Comparison of ENCODE assay signal across 21 cellular contexts in the genomic region with DNA sequence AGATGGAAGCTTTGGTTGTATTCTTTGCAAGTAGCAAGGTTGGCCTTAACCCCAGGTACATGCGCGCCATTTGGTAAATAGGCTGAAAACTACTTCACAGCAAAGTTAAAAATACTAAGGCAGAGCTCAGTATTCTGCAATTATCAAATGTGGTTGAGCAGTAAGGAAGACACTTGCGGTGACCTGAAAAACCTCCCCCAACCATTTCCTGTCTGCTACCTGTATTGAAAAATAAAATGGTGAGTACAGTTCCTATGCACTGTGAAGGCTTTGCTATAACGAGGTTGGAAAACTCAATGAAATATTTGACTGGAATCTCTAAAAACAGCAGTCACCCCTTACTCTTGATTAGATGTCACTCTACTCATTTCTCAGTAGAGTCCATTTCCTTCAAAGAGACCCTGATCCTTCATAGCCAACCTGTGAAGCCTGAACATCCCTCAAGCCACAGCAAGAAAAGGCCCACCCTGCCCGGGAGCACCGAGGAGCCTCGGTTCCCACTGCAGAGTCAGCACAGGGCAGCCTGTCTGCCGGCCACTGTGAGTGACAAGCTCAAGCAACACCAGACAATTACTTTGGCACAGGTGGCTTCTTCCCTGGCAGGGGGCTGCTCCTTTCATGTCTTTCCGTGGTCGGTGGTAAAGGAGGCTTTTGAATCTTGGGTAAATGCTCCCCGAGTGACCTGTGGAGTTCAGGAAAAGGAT. TPM values are rescaled to one million over a fixed set of nuclear protein-coding genes. Genes with fewer than 3 reads are reported as not detected.
DNase-seq lines count a peak whose midpoint lies in the region; ATAC-seq and FAIRE-seq lines count a peak whose summit lies in the region.
"Had no signal": no experiment of that assay in that cellular context is flagged by ENCODE, and none has a peak within 500 bp of the region (broad histone marks: within the 10 kb centered on the region; RNA-seq: fewer than 3 reads in every experiment).

No MANE protein-coding gene starts in this region.

- peak; percentile 46 to 51 for ATAC-seq in activated T-cell treated with anti-CD3 and anti-CD28 coated beads, Interleukin-2, amount 50 U/mL, for 72 hours (replicated peaks in 1 of 2)
- no peak for ATAC-seq in activated naive CD8-positive, alpha-beta T cell treated with anti-CD3 and anti-CD28 coated beads, Interleukin-2, amount 50 U/mL, for 24 hours
- ATAC-seq in GM18861 (IDR thresholded peaks at IDR 0.05; ENCODE audit: unreplicated experiment) (no peak), GM18868 (IDR thresholded peaks at IDR 0.05; ENCODE audit: unreplicated experiment) (no peak)
- ATAC-seq: Panc1, SK-N-SH treated with all-trans-retinoic acid at 6 μM for 48 hours had no signal

- peaks cover 0 to 4% of the 10 kb centered on the region in 2 donors for H3K36me3 ChIP-seq in small intestine (ENCODE audit: control insufficient read depth in 2 of 2, insufficient read depth in 2 of 2, low read length in 2 of 2)

- H3K4me1 ChIP-seq in small intestine (ENCODE audit: control insufficient read depth in 2 of 2, insufficient read depth in 1 of 2, low read depth in 1 of 2, low read length in 1 of 2): no peaks in the 10 kb centered on the region

- H3K27ac ChIP-seq in small intestine (ENCODE audit: low read depth in 1 of 2, low read length in 1 of 2): peak overlapping the region in 1 of 2 donors; percentile 1
- H3K27ac ChIP-seq: hepatocyte had no signal

- no peak overlapping the region for H3K4me3 ChIP-seq in small intestine (ENCODE audit: low read depth in 1 of 2, low read length in 2 of 2)
- H3K4me3 ChIP-seq: hepatocyte had no signal

- peak overlapping the region; percentile 94 for H3K27ac Mint-ChIP-seq in activated T-cell treated with anti-CD3 and anti-CD28 coated beads, Interleukin-2, amount 50 U/mL, for 72 hours
- peak overlapping the region; percentile 93 for H3K27ac Mint-ChIP-seq in activated naive CD8-positive, alpha-beta T cell treated with anti-CD3 and anti-CD28 coated beads, Interleukin-2, amount 50 U/mL, for 24 hours
- H3K27ac Mint-ChIP-seq: activated B cell treated with CpG ODN at 0.5 μM for 24 hours, type B pancreatic cell had no signal

- no peaks in the 10 kb centered on the region for H3K27me3 Mint-ChIP-seq in activated T-cell treated with anti-CD3 and anti-CD28 coated beads, Interleukin-2, amount 50 U/mL, for 72 hours (ENCODE audit: low read depth)
- no peaks in the 10 kb centered on the region for H3K27me3 Mint-ChIP-seq in activated naive CD8-positive, alpha-beta T cell treated with anti-CD3 and anti-CD28 coated beads, Interleukin-2, amount 50 U/mL, for 24 hours
- H3K27me3 Mint-ChIP-seq: activated B cell treated with CpG ODN at 0.5 μM for 24 hours had no signal

- no peaks in the 10 kb centered on the region for H3K27me3 ChIP-seq in small intestine (ENCODE audit: control insufficient read depth in 2 of 2, insufficient read depth in 2 of 2, low read length in 2 of 2)

- no peak for DNase-seq in activated T-cell treated with anti-CD3 and anti-CD28 coated beads, Interleukin-2, amount 50 U/mL, for 72 hours
- DNase-seq in activated T-cell treated with anti-CD3 and anti-CD28 coated beads for 4 hours (no peak), T follicular helper cell (ENCODE audit: low read depth) (peak; percentile 62), small intestine (peak; percentile 56), COR-L47 (lab: John Stamatoyannopoulos, UW) (no peak)
- DNase-seq in activated naive CD8-positive, alpha-beta T cell treated with anti-CD3 and anti-CD28 coated beads, Interleukin-2, amount 50 U/mL, for 24 hours: no peak
- DNase-seq: activated B cell treated with CpG ODN at 0.5 μM for 24 hours; Calu3; GDM1; HCEC 1CT; kidney glomerular epithelial cell; NCI-H2107; NCI-H774; stimulated activated CD4-positive, alpha-beta T cell treated with anti-CD3 and anti-CD28 coated beads, Interleukin-4, amount 100 ng/mL, for 24 hours had no signal

- peaks cover 32 to 54% of the 10 kb centered on the region in 2 donors for H3K36me3 Mint-ChIP-seq in activated T-cell treated with anti-CD3 and anti-CD28 coated beads, Interleukin-2, amount 50 U/mL, for 72 hours (ENCODE audit: insufficient read depth in 2 of 2)
- H3K36me3 Mint-ChIP-seq in activated naive CD8-positive, alpha-beta T cell treated with anti-CD3 and anti-CD28 coated beads, Interleukin-2, amount 50 U/mL, for 24 hours (ENCODE audit: low read depth): peaks cover 86% of the 10 kb centered on the region
- H3K36me3 Mint-ChIP-seq: type B pancreatic cell had no signal

- peak overlapping the region; percentile 70 to 88 for H3K4me3 Mint-ChIP-seq in activated T-cell treated with anti-CD3 and anti-CD28 coated beads, Interleukin-2, amount 50 U/mL, for 72 hours
- H3K4me3 Mint-ChIP-seq in activated naive CD8-positive, alpha-beta T cell treated with anti-CD3 and anti-CD28 coated beads, Interleukin-2, amount 50 U/mL, for 24 hours: peak overlapping the region; percentile 50
- H3K4me3 Mint-ChIP-seq: activated B cell treated with CpG ODN at 0.5 μM for 24 hours, type B pancreatic cell had no signal

- no peak for FAIRE-seq in small intestine (lab: Jason Lieb, UNC)

- 54 to 70% (median 69%) methylated on average over 11 of the region's 11 CpGs for WGBS in small intestine, 3 donors

- H3K9me3 Mint-ChIP-seq in activated T-cell treated with anti-CD3 and anti-CD28 coated beads, Interleukin-2, amount 50 U/mL, for 72 hours: no peaks in the 10 kb centered on the region
- no peaks in the 10 kb centered on the region for H3K9me3 Mint-ChIP-seq in activated naive CD8-positive, alpha-beta T cell treated with anti-CD3 and anti-CD28 coated beads, Interleukin-2, amount 50 U/mL, for 24 hours
- H3K9me3 Mint-ChIP-seq: activated B cell treated with CpG ODN at 0.5 μM for 24 hours, type B pancreatic cell had no signal

- H3K4me1 Mint-ChIP-seq in activated T-cell treated with anti-CD3 and anti-CD28 coated beads, Interleukin-2, amount 50 U/mL, for 72 hours (ENCODE audit: low read depth): peaks cover 60% of the 10 kb centered on the region
- H3K4me1 Mint-ChIP-seq in activated naive CD8-positive, alpha-beta T cell treated with anti-CD3 and anti-CD28 coated beads, Interleukin-2, amount 50 U/mL, for 24 hours: peaks cover 70% of the 10 kb centered on the region
- H3K4me1 Mint-ChIP-seq: activated B cell treated with CpG ODN at 0.5 μM for 24 hours had no signal

- H3K9me3 ChIP-seq in small intestine (ENCODE audit: control insufficient read depth, low read depth): no peaks in the 10 kb centered on the region

RNA-seq across cellular contexts. Expression of gene C5orf58, which starts 29.4 kb away (rescaled TPM):
- not detected for total RNA-seq in activated T-cell treated with anti-CD3 and anti-CD28 coated beads, Interleukin-2, amount 50 U/mL, for 72 hours
- not detected for polyA plus RNA-seq in small intestine
- total RNA-seq: activated B cell treated with CpG ODN at 0.5 μM for 24 hours, Calu3, hepatocyte, osteoblast had no signal

RNA-seq across cellular contexts. Expression of gene LCP2, which starts 35.4 kb away (rescaled TPM):
- 100 to 1,000 TPM; 162 to 190 TPM for total RNA-seq in activated T-cell treated with anti-CD3 and anti-CD28 coated beads, Interleukin-2, amount 50 U/mL, for 72 hours
- 1 to 10 TPM; 2.9 to 9.2 (median 6.4) TPM for polyA plus RNA-seq in small intestine
- total RNA-seq: Calu3, osteoblast had no signal
- polyA plus RNA-seq: hepatocyte had no signal

Comparison
In these comparisons a context has a peak if more than half of its experiments do, and no peak if none do; other contexts are left out.
1. ATAC-seq: peak in activated T-cell treated with anti-CD3 and anti-CD28 coated beads, Interleukin-2, amount 50 U/mL, for 72 hours (2 of 2); none in activated naive CD8-positive, alpha-beta T cell treated with anti-CD3 and anti-CD28 coated beads, Interleukin-2, amount 50 U/mL, for 24 hours (single experiment), GM18861 (single experiment) and GM18868 (single experiment).
2. DNase-seq: peak in T follicular helper cell (single experiment) and small intestine (single experiment); none in activated T-cell treated with anti-CD3 and anti-CD28 coated beads, Interleukin-2, amount 50 U/mL, for 72 hours (0 of 2), activated T-cell treated with anti-CD3 and anti-CD28 coated beads for 4 hours (single experiment), activated naive CD8-positive, alpha-beta T cell treated with anti-CD3 and anti-CD28 coated beads, Interleukin-2, amount 50 U/mL, for 24 hours (single experiment) and COR-L47 (single experiment).